In genomic region chr2:137185378-137186078, GRCh38 we compare ENCODE assay signal across 15 cellular contexts.
"Had no signal": no experiment of that assay in that cellular context is flagged by ENCODE, and none has a peak within 500 bp of the region (broad histone marks: within the 10 kb centered on the region; RNA-seq: fewer than 3 reads in every experiment).

No MANE protein-coding gene starts in this region.

- H3K4me2 ChIP-seq: neural progenitor cell had no signal

- H3K9me3 ChIP-seq: lower lobe of right lung, ovary, testis, upper lobe of right lung had no signal

- H2AFZ ChIP-seq: neural progenitor cell had no signal

- ATAC-seq: activated naive CD4-positive, alpha-beta T cell treated with anti-CD3 and anti-CD28 coated beads, Interleukin-2, amount 50 U/mL, for 72 hours; activated T-cell treated with anti-CD3 and anti-CD28 coated beads, Interleukin-2, amount 50 U/mL, for 4 hours; lower lobe of right lung; upper lobe of right lung had no signal

- H3K36me3 ChIP-seq: cardiac muscle cell, lower lobe of right lung, neural progenitor cell, ovary, upper lobe of right lung had no signal

- H3K9ac ChIP-seq: neural progenitor cell had no signal

- H3K27ac ChIP-seq: cardiac muscle cell, lower lobe of right lung, neural progenitor cell, ovary, testis, upper lobe of right lung had no signal

- H3K4me3 ChIP-seq: cardiac muscle cell, lower lobe of right lung, neural progenitor cell, ovary, testis, upper lobe of right lung had no signal

- H3K27me3 ChIP-seq: cardiac muscle cell, neural progenitor cell, ovary, testis, upper lobe of right lung had no signal

- DNase-seq: activated CD4-positive, alpha-beta memory T cell treated with anti-CD3 and anti-CD28 coated beads for 36 hours; activated effector memory CD4-positive, alpha-beta T cell treated with anti-CD3 and anti-CD28 coated beads, Interleukin-2, amount 50 U/mL, for 16 hours; activated T-cell treated with anti-CD3 and anti-CD28 coated beads, Interleukin-2, amount 50 U/mL, for 4 hours; amniotic stem cell; hypothalamus; lower lobe of right lung; midbrain; ovary; stimulated activated CD4-positive, alpha-beta T cell treated with anti-CD3 and anti-CD28 coated beads, Interleukin-4, amount 100 ng/mL, for 1 hour; stimulated activated CD8-positive, alpha-beta memory T cell treated with anti-CD3 and anti-CD28 coated beads, Interleukin-4, amount 100 ng/mL, for 48 hours; testis; upper lobe of right lung had no signal

- H3K4me1 ChIP-seq: lower lobe of right lung, neural progenitor cell, testis, upper lobe of right lung had no signal
